ENCODE assay signal across 13 cellular contexts in genomic region chr4:123785515-123785914, GRCh38.
A peak's percentile ranks its signal among the peaks of the same experiment; 100 is the strongest.
DNase-seq lines count a peak whose midpoint lies in the region; ATAC-seq and TF ChIP-seq lines count a peak whose summit lies in the region.
"Had no signal": no experiment of that assay in that cellular context is flagged by ENCODE, and none has a peak within 500 bp of the region (broad histone marks: within the 10 kb centered on the region; RNA-seq: fewer than 3 reads in every experiment).

No MANE protein-coding gene starts in this region.

- 23% methylated on average over 3 of the region's 3 CpGs for WGBS in HUES64
- WGBS in lower leg skin, 2 donors: 32 to 41% methylated on average over 3 of the region's 3 CpGs
- 49 to 66% methylated on average over 3 of the region's 3 CpGs for WGBS in testis, 2 donors

- H3K4me1 ChIP-seq in HUES64 (ENCODE audit: insufficient read depth, low read length) (peaks cover 47% of the 10 kb centered on the region), testis (no peaks in the 10 kb centered on the region)

- no peak overlapping the region for H3K4me3 ChIP-seq in HUES64 (ENCODE audit: low read length)
- H3K4me3 ChIP-seq in lower leg skin (ENCODE audit: low read depth, poor library complexity, severe bottlenecking): no peak overlapping the region
- H3K4me3 ChIP-seq in testis: no peak overlapping the region
- H3K4me3 ChIP-seq: dorsolateral prefrontal cortex had no signal

- no peaks in the 10 kb centered on the region for H3K27me3 Mint-ChIP-seq in T-cell
- H3K27me3 Mint-ChIP-seq: IgD-negative memory B cell had no signal

- peak overlapping the region; percentile 77 for H3K27ac ChIP-seq in HUES64 (ENCODE audit: low read depth, low read length)
- no peak overlapping the region for H3K27ac ChIP-seq in epithelial cell of prostate
- peak overlapping the region in 1 of 2 donors; percentile 49 for H3K27ac ChIP-seq in testis

- no peaks in the 10 kb centered on the region for H3K9me3 Mint-ChIP-seq in T-cell
- H3K9me3 Mint-ChIP-seq: IgD-negative memory B cell; T-helper 1 cell treated with Interleukin-12 subunit alpha and Interleukin-12 subunit beta and Interleukin-4 antibody, amounts not matched to agents 30 μg/mL and 1 μg/mL, for 36 hours had no signal

- POLR2A ChIA-PET in T-cell (lab: Charles Lee): no interaction called here

- TF ChIP-seq CTCF in lower leg skin (IDR thresholded peaks at IDR 0.05): no peak
- TF ChIP-seq CTCF in testis (IDR thresholded peaks at IDR 0.05): no peak

- H3K36me3 ChIP-seq in HUES64 (ENCODE audit: insufficient read depth, low read length) (no peaks in the 10 kb centered on the region), testis (ENCODE audit: low read depth, missing control alignments) (no peaks in the 10 kb centered on the region)

- H3K9me3 ChIP-seq in HUES64 (ENCODE audit: insufficient read depth, low read depth, low read length) (no peaks in the 10 kb centered on the region), testis (no peaks in the 10 kb centered on the region)

- CTCF ChIA-PET in T-cell (lab: Charles Lee): no interaction called here

- peak overlapping the region; percentile 9; the same call in 1 of the 2 replicates for H3K9ac ChIP-seq in HUES64 (ENCODE audit: low read depth, low read length)

- TF ChIP-seq POLR2A in lower leg skin (IDR thresholded peaks at IDR 0.05) (no peak), testis (IDR thresholded peaks at IDR 0.05) (no peak)

- H3K27me3 ChIP-seq in HUES64 (ENCODE audit: insufficient read depth, low read length) (no peaks in the 10 kb centered on the region), testis (no peaks in the 10 kb centered on the region)
- H3K27me3 ChIP-seq: dorsolateral prefrontal cortex had no signal

- H3K27ac Mint-ChIP-seq in T-cell: no peak overlapping the region
- H3K27ac Mint-ChIP-seq: IgD-negative memory B cell; T-helper 1 cell treated with Interleukin-12 subunit alpha and Interleukin-12 subunit beta and Interleukin-4 antibody, amounts not matched to agents 30 μg/mL and 1 μg/mL, for 36 hours had no signal

- no peaks in the 10 kb centered on the region for H3K4me1 Mint-ChIP-seq in T-cell
- H3K4me1 Mint-ChIP-seq: IgD-negative memory B cell had no signal

- DNase-seq in epithelial cell of prostate (ENCODE audit: low read depth, low spot score): peak; percentile 27
- DNase-seq in lower leg skin (ENCODE audit: low spot score in 2 of 2): peak; percentile 80 to 88
- DNase-seq in testis: peak; percentile 46
- DNase-seq in DMS 273 treated with DMSO at 0.1 percent for 48 hours (lab: John Stamatoyannopoulos, UW): no peak
- DNase-seq in NCI-H748 (lab: John Stamatoyannopoulos, UW; ENCODE audit: unreplicated experiment): no peak
- DNase-seq in T-cell: no peak
- no peak for DNase-seq in activated gamma-delta T cell (lab: John Stamatoyannopoulos, UW)
- DNase-seq: activated T-cell treated with anti-CD3 and anti-CD28 coated beads for 4 hours, dorsolateral prefrontal cortex, NCI-H69 had no signal

- intact Hi-C loops in lower leg skin (cut with DNase I; ENCODE audit: low total_unique reads) (no loop called here), testis (cut with DNase I; ENCODE audit: low total_unique reads) (no loop called here)

- no peak for ATAC-seq in T-cell (replicated peaks in 1 of 4)

- no peak overlapping the region for H3K4me3 Mint-ChIP-seq in T-cell
- H3K4me3 Mint-ChIP-seq: IgD-negative memory B cell; T-helper 1 cell treated with Interleukin-12 subunit alpha and Interleukin-12 subunit beta and Interleukin-4 antibody, amounts not matched to agents 30 μg/mL and 1 μg/mL, for 36 hours had no signal

- no peaks in the 10 kb centered on the region for H3K36me3 Mint-ChIP-seq in T-cell
- H3K36me3 Mint-ChIP-seq: IgD-negative memory B cell had no signal

Comparison
In these comparisons a context has a peak if more than half of its experiments do, and no peak if none do; other contexts are left out.
1. DNase-seq: peak in epithelial cell of prostate (single experiment), lower leg skin (2 of 2) and testis (single experiment); none in DMS 273 treated with DMSO at 0.1 percent for 48 hours (single experiment), NCI-H748 (single experiment), T-cell (0 of 34) and activated gamma-delta T cell (single experiment).